In the genomic region with DNA sequence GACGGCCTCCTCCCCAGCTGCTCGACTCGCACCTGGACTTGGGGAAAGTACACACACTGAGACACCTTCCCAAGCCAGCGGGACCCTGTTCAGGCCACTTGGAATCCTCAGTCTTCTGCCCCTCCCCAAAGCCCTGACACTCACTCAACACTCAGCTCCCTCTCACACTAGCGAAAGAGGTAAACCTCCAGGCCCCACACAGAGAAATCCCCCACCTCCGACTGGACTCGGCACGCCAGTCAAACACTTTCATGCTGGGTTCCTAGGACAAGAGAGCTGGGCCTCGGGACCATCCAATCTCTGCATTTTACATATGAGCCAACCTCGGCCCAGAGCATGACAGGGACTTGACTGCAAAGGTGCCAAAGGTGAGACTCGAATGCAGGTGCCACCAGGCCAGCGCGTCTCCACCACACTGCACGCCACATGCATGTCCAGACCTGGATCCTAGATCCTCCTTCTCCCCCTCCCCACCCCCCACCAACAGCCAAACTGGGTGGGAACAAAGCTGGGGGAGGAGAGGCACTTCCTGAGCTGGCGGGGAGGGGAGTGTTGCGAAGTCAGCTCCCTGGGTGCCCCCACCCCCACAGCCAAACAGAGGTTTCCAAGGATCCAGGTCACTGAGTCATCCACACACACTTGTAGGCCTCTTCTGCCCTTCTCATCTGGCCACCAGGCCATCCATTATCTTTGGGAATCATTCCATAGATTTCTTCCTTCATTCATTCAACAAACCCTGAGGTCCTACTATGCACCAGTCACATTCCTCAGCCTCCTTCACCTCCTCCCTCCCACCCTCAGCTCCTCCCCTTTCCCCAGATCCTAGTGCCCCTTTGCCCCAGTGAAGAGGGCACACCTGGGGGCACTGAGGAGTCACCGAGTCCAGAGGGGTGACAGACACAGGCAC, we compare ENCODE assay signal across 10 cellular contexts. TPM values are rescaled to one million over a fixed set of nuclear protein-coding genes. Genes with fewer than 3 reads are reported as not detected.
DNase-seq lines count a peak whose midpoint lies in the region; ATAC-seq, FAIRE-seq and TF ChIP-seq lines count a peak whose summit lies in the region.
"Had no signal": no experiment of that assay in that cellular context is flagged by ENCODE, and none has a peak within 500 bp of the region (broad histone marks: within the 10 kb centered on the region; RNA-seq: fewer than 3 reads in every experiment).

No MANE protein-coding gene starts in this region.

- no peak for TF ChIP-seq POLR2A in GM12878 (IDR thresholded peaks at IDR 0.05; ENCODE audit: low read depth, low read length)
- TF ChIP-seq POLR2A in testis (IDR thresholded peaks at IDR 0.05), result no peak

- peak; percentile 57 for FAIRE-seq in GM12878 (lab: Jason Lieb, UNC)

- SMC1A ChIA-PET in GM12878 (lab: Charles Lee; ENCODE audit: uncharacterized antibody, unreplicated experiment), result interaction anchor here (1.0 to 5.1 kb wide), 6 partner anchors 18 to 121 kb away, joined by 3 to 25 read pairs (median 4); no protein-coding TSS in a partner anchor

- H3K4me1 ChIP-seq in GM12878 (ENCODE audit: control insufficient read depth, insufficient read depth, low read length) (peaks cover 34% of the 10 kb centered on the region), Karpas-422 (ENCODE audit: low read length) (no peaks in the 10 kb centered on the region), testis (peaks cover 7% of the 10 kb centered on the region)

- intact Hi-C loops in GM12878 (cut with micrococcal nuclease; ENCODE audit: unreplicated experiment), result no loop called here
- intact Hi-C loops in testis (cut with DNase I; ENCODE audit: low total_unique reads), result no loop called here

- H3K27ac ChIP-seq in GM12878 (ENCODE audit: control insufficient read depth, insufficient read depth), result peak overlapping the region; percentile 69
- H3K27ac ChIP-seq in Karpas-422 (ENCODE audit: low read length), result no peak overlapping the region
- H3K27ac ChIP-seq in testis, result no peak overlapping the region
- H3K27ac ChIP-seq: SK-N-MC had no signal

- no peaks in the 10 kb centered on the region for H3K9me2 ChIP-seq in Karpas-422 (replicated peaks; ENCODE audit: insufficient read depth, low read length)

- H3K27me3 ChIP-seq in GM12878 (replicated peaks in 1 of 2; ENCODE audit: control insufficient read depth in 2 of 2, insufficient read depth in 2 of 2, low read length in 1 of 2), result no peaks in the 10 kb centered on the region
- no peaks in the 10 kb centered on the region for H3K27me3 ChIP-seq in Karpas-422 (ENCODE audit: low read length)
- H3K27me3 ChIP-seq in testis, result no peaks in the 10 kb centered on the region

- TSS peak; percentile 74 for BruUV-seq in GM12878 (replicated peaks; lab: Mats Ljungman, UMichigan)

- H3K36me3 ChIP-seq in GM12878 (ENCODE audit: control insufficient read depth in 2 of 2, insufficient read depth in 2 of 2, low read length in 1 of 2), result no peaks in the 10 kb centered on the region; a peak in 1 of 4 replicates
- H3K36me3 ChIP-seq in Karpas-422 (ENCODE audit: insufficient read depth, low read length), result no peaks in the 10 kb centered on the region
- H3K36me3 ChIP-seq in testis (ENCODE audit: low read depth, missing control alignments), result no peaks in the 10 kb centered on the region

- peak overlapping the region; percentile 75 for H3K4me2 ChIP-seq in GM12878 (ENCODE audit: control insufficient read depth, insufficient read depth)
- H3K4me2 ChIP-seq in Karpas-422 (ENCODE audit: low read depth, low read length, poor library complexity, severe bottlenecking), result no peak overlapping the region

- DNase-seq in GM13976 (ENCODE audit: low spot score), result peak; percentile 68
- DNase-seq in KBM-7, result peak; percentile 62
- DNase-seq in GM12878 (ENCODE audit: low read depth, low spot score), result no peak
- DNase-seq in stimulated activated CD4-positive, alpha-beta T cell treated with anti-CD3 and anti-CD28 coated beads, Interleukin-4, amount 100 ng/mL, for 1 hour, result peak; percentile 59
- no peak for DNase-seq in Karpas-422
- no peak for DNase-seq in DMS 273 (lab: John Stamatoyannopoulos, UW; ENCODE audit: unreplicated experiment)
- DNase-seq in testis, result no peak
- DNase-seq: cortex of kidney had no signal

- H3K79me2 ChIP-seq in GM12878 (ENCODE audit: control insufficient read depth, insufficient read depth, low read length) (peaks cover 13% of the 10 kb centered on the region), Karpas-422 (ENCODE audit: low read length) (no peaks in the 10 kb centered on the region)

- TF ChIP-seq EP300 in GM12878 (IDR thresholded peaks at IDR 0.05; ENCODE audit: borderline replicate concordance in 1 of 2, control insufficient read depth in 1 of 2, low read depth in 2 of 2, low read length in 2 of 2), result no peak

- CTCF ChIA-PET in GM12878 (lab: Yijun Ruan, JAX), result interaction anchor here (0.9 to 1.6 kb wide), 4 partner anchors 21 to 95 kb away, joined by 3 to 5 read pairs (median 4); no protein-coding TSS in a partner anchor

- TF ChIP-seq RAD21 in GM12878 (IDR thresholded peaks at IDR 0.05; ENCODE audit: insufficient read depth, low read depth, low read length), result no peak

- peak overlapping the region; percentile 73 for H3K9ac ChIP-seq in GM12878 (ENCODE audit: control insufficient read depth, insufficient read depth, low read length)
- no peak overlapping the region for H3K9ac ChIP-seq in Karpas-422 (ENCODE audit: low read length)

- TF ChIP-seq CTCF in GM13976 (IDR thresholded peaks at IDR 0.05; ENCODE audit: borderline replicate concordance, control extremely low read depth, extremely low read depth, insufficient read depth, missing control alignments) (no peak), GM12878 (IDR thresholded peaks at IDR 0.05 in 2 of 3, conservative IDR thresholded peaks at IDR 0.05 in 1 of 3; ENCODE audit: control insufficient read depth in 2 of 3, extremely low read depth in 1 of 3, insufficient read depth in 1 of 3, low read depth in 3 of 3, low read length in 3 of 3) (no peak), testis (IDR thresholded peaks at IDR 0.05) (no peak)

- H4K20me1 ChIP-seq in GM12878 (ENCODE audit: control insufficient read depth, insufficient read depth) (no peaks in the 10 kb centered on the region), Karpas-422 (ENCODE audit: insufficient read depth, low read depth, low read length) (no peaks in the 10 kb centered on the region)

- in situ Hi-C loops in GM13976 (cut with MboI; ENCODE audit: low sequenced_read_pairs, unreplicated experiment) (no loop called here), KBM-7 (cut with MboI; ENCODE audit: low pct_unique_long_range_greater_than_20kb, low sequenced_read_pairs) (no loop called here), GM12878 (cut with MboI) (no loop called here)

- H2AFZ ChIP-seq in GM12878 (ENCODE audit: control insufficient read depth, low read depth, low read length) (peak overlapping the region; percentile 15), Karpas-422 (ENCODE audit: low read length) (no peak overlapping the region)

- ATAC-seq in GM12878, result peak; percentile 65
- ATAC-seq in GM21737 (IDR thresholded peaks at IDR 0.05; ENCODE audit: unreplicated experiment), result no peak

- POLR2A ChIA-PET in GM12878 (lab: Charles Lee), result interaction anchor here (0.6 to 1.3 kb wide), 9 partner anchors 10 to 706 kb away, joined by 3 to 4 read pairs (median 4); a partner anchor contains a TSS

- RAD21 ChIA-PET in GM12878 (lab: Charles Lee; ENCODE audit: unreplicated experiment), result interaction anchor here (0.7 to 2.6 kb wide), 6 partner anchors 11 to 122 kb away, joined by 3 to 13 read pairs (median 4); no protein-coding TSS in a partner anchor

- H3K4me3 ChIP-seq in GM12878 (peak overlapping the region; percentile 64), Karpas-422 (ENCODE audit: low read length) (no peak overlapping the region), testis (no peak overlapping the region)
- H3K4me3 ChIP-seq: SK-N-MC had no signal

- H3K9me3 ChIP-seq in GM12878 (replicated peaks; ENCODE audit: control insufficient read depth, insufficient read depth, low read length), result peaks cover 1% of the 10 kb centered on the region; the same call in 2 of the 3 replicates
- no peaks in the 10 kb centered on the region for H3K9me3 ChIP-seq in Karpas-422 (ENCODE audit: low read length)
- H3K9me3 ChIP-seq in testis, result no peaks in the 10 kb centered on the region

- 52% methylated on average over 17 of the region's 17 CpGs for WGBS in GM12878 (ENCODE audit: insufficient coverage, insufficient replicate concordance, low lambda C conversion rate, missing lambda C conversion rate)
- 92 to 95% methylated on average over 16 to 17 of the region's 17 CpGs for WGBS in testis, 2 donors

TF ChIP-seq in GM12878, 131 proteins besides CTCF, POLR2A, EP300 and RAD21 (continues in another document):
- TF ChIP-seq BCL11A (IDR thresholded peaks at IDR 0.05; ENCODE audit: low read depth, low read length) (no peak), SPI1 (IDR thresholded peaks at IDR 0.05; ENCODE audit: borderline replicate concordance, insufficient read depth, low read depth, low read length) (no peak), EED (IDR thresholded peaks at IDR 0.05; ENCODE audit: low read depth) (no peak), TCF12 (IDR thresholded peaks at IDR 0.05; ENCODE audit: low read depth, low read length) (0 out of 2 replicates have a peak, but pooled peaks have one; percentile 32), NFIC (IDR thresholded peaks at IDR 0.05; ENCODE audit: low read depth, low read length) (no peak), FOXM1 (IDR thresholded peaks at IDR 0.05; ENCODE audit: low read depth, low read length) (no peak), ASH2L (IDR thresholded peaks at IDR 0.05; ENCODE audit: borderline replicate concordance, low read depth) (no peak)

RNA-seq across cellular contexts. Expression of a gene that starts 10.7 kb away (rescaled TPM):
- total RNA-seq in GM12878 (2013; cell fraction: nucleolus; rRNA removed), result not detected in 2 replicates
- total RNA-seq in GM12878 (2014; rRNA removed), result 0.17 and 0.22 TPM in 2 replicates
- 0.04 and 0.09 TPM in 2 replicates for total RNA-seq in GM12878 (2014; rRNA removed; fragmentation: Illumina TruSeq; extraction: Trizol)
- total RNA-seq in GM12878 (2021), result 0.58 and 0.87 TPM in 2 replicates
- polyA plus RNA-seq in GM12878 (2011; ENCODE audit: low read depth), result not detected
- not detected in 2 replicates for polyA plus RNA-seq in GM12878 (2011; rRNA removed)
- polyA plus RNA-seq in GM12878 (2011; cell fraction: cytosol; rRNA removed), result 0.04 TPM in 1 of 2 replicates, not detected in the other
- polyA plus RNA-seq in GM12878 (2011; cell fraction: nucleus; rRNA removed), result not detected in 2 replicates
- polyA plus RNA-seq in GM12878 (2012), result 0.08 and 0.23 TPM in 2 replicates
- 0.16 and 0.17 TPM in 2 replicates for polyA plus RNA-seq in GM12878 (2014; fragmentation: Illumina TruSeq; extraction: Trizol)
- polyA plus RNA-seq in GM12878 (2014; fragmentation: Nextera tagmentation; extraction: Ambion mirVana), result under 1 TPM in 1 of 2 experiments, not detected in 1; 0.02 TPM
- 0.18 and 0.19 TPM in 2 replicates for polyA plus RNA-seq in GM12878 (2014; rRNA removed)
- under 1 TPM; 0.23 to 0.35 TPM for polyA plus RNA-seq in GM12878 (2016; fragmentation: Nextera tagmentation; extraction: Ambion mirVana)
- polyA minus RNA-seq in GM12878 (2011; rRNA and poly(A)+ RNA removed), result not detected in 2 replicates
- not detected in 2 replicates for polyA minus RNA-seq in GM12878 (2011; cell fraction: cytosol; rRNA and poly(A)+ RNA removed)
- polyA minus RNA-seq in GM12878 (2011; cell fraction: nucleus; rRNA and poly(A)+ RNA removed), result not detected in 2 replicates
- total RNA-seq in Karpas-422 (2014; rRNA removed; shearing (Covaris generic); ENCODE audit: low replicate concordance), result not detected in 2 replicates
- total RNA-seq in testis, result 1 to 10 TPM; 1.5 TPM
- 2.0 TPM for polyA plus RNA-seq in testis (ENCODE audit: insufficient read depth, low read depth, low replicate concordance)

Comparison
In these comparisons a context has a peak if more than half of its experiments do, and no peak if none do; other contexts are left out.
1. DNase-seq: peak in GM13976 (single experiment), KBM-7 (single experiment) and stimulated activated CD4-positive, alpha-beta T cell treated with anti-CD3 and anti-CD28 coated beads, Interleukin-4, amount 100 ng/mL, for 1 hour (single experiment); none in GM12878 (single experiment), Karpas-422 (single experiment), DMS 273 (single experiment) and testis (single experiment).